In the genomic region with DNA sequence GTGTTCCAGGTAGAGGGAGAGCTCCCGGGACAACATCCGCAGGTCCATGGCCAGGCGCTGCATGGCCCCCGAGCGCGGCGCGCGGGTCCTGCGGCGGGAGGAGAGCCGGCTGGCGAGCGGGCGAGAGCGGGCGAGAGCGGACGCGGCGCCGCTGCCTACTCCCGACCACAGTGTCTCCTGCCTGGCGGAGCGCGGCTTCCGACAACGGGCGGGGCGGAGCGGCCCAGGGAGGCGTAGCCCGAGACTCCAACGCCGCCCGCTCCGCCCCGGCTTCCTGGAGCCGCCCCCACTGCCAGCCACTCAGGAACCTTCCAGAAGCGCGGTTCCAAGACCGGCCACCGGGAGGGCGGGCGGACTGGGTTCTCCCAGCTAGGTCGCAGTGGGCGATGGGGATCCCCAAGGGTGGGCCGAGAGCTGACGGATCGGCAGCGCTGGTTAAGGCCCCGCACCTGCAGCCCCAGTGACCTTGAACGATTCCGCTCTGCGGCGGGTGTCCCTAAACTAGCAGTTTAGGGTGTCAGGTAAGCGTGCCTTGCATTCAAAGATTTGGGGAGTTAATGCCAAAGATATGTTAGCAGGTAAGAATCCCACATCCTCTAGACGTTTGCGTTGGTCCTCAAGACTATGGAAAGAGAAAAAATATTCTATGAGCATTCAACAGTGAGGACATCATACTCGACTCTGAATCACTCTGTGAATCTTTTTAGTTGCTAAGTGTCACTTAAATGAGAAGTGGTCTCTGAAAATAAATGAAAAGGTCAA, we compare ENCODE assay signal across 9 cellular contexts. TPM values are rescaled to one million over a fixed set of nuclear protein-coding genes. Genes with fewer than 3 reads are reported as not detected.
DNase-seq lines count a peak whose midpoint lies in the region; ATAC-seq, FAIRE-seq and TF ChIP-seq lines count a peak whose summit lies in the region.
"Had no signal": no experiment of that assay in that cellular context is flagged by ENCODE, and none has a peak within 500 bp of the region (broad histone marks: within the 10 kb centered on the region; RNA-seq: fewer than 3 reads in every experiment).

A gene with protein sequence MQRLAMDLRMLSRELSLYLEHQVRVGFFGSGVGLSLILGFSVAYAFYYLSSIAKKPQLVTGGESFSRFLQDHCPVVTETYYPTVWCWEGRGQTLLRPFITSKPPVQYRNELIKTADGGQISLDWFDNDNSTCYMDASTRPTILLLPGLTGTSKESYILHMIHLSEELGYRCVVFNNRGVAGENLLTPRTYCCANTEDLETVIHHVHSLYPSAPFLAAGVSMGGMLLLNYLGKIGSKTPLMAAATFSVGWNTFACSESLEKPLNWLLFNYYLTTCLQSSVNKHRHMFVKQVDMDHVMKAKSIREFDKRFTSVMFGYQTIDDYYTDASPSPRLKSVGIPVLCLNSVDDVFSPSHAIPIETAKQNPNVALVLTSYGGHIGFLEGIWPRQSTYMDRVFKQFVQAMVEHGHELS (minus strand): TSS at position 172 of the 762 bp plus-strand sequence. CDS start 109 bp downstream, at position 63.

- ATAC-seq in GM18909 (IDR thresholded peaks at IDR 0.05; ENCODE audit: poor library complexity, unreplicated experiment), result peak; percentile 93
- peak; percentile 96 for ATAC-seq in HG03175 (IDR thresholded peaks at IDR 0.05; ENCODE audit: unreplicated experiment)
- ATAC-seq in central memory CD8-positive, alpha-beta T cell (replicated peaks; ENCODE audit: extremely low read depth, poor library complexity, severe bottlenecking), result peak; percentile 93

- peaks cover 2 to 9% of the 10 kb centered on the region in 2 donors for H3K4me1 ChIP-seq in kidney (ENCODE audit: control insufficient read depth in 1 of 2, insufficient read depth in 1 of 2, low read depth in 1 of 2, low read length in 2 of 2)

- peak within 1 kb of the TSS; percentile 95 for H3K4me3 Mint-ChIP-seq in central memory CD8-positive, alpha-beta T cell

- FAIRE-seq in kidney (lab: Jason Lieb, UNC), result no peak
- FAIRE-seq: endometrium had no signal

- H3K9ac ChIP-seq in kidney (ENCODE audit: low read length in 2 of 2), result peak within 1 kb of the TSS; percentile 95 to 97

- H3K27ac ChIP-seq in kidney (ENCODE audit: low read depth in 2 of 2, low read length in 2 of 2), result peak within 1 kb of the TSS; percentile 89 to 97

- peaks cover 18% of the 10 kb centered on the region for H3K4me1 Mint-ChIP-seq in central memory CD8-positive, alpha-beta T cell

- peak; percentile 31 for TF ChIP-seq CTCF in AG09319 (IDR thresholded peaks at IDR 0.05; ENCODE audit: low read depth, low read length)
- TF ChIP-seq CTCF in kidney (IDR thresholded peaks at IDR 0.05; ENCODE audit: borderline replicate concordance, extremely low read depth, insufficient read depth), result peak; percentile 35

- H3K4me3 ChIP-seq in kidney (ENCODE audit: low read length in 2 of 2), result peak within 1 kb of the TSS; percentile 92 to 95

- DNase-seq in AG09319 (ENCODE audit: extremely low read depth, low read depth), result peak; percentile 66
- DNase-seq in NCI-H226, result peak; percentile 87
- peak; percentile 82 for DNase-seq in activated CD4-positive, CD25-positive, alpha-beta regulatory T cell treated with anti-CD3 and anti-CD28 coated beads, Interleukin-2, amount 50 U/mL, for 16 hours (ENCODE audit: low read depth, low spot score)
- DNase-seq in central memory CD8-positive, alpha-beta T cell (ENCODE audit: low spot score in 2 of 2), result peak; percentile 82 to 85
- peak; percentile 97 for DNase-seq in kidney
- peak; percentile 93 for DNase-seq in stimulated activated CD4-positive, alpha-beta T cell treated with anti-CD3 and anti-CD28 coated beads, Interleukin-15, amount 100 ng/mL, for 24 hours

- intact Hi-C loops in kidney (cut with DNase I), result no loop called here

- peaks cover 12% of the 10 kb centered on the region for H3K36me3 Mint-ChIP-seq in central memory CD8-positive, alpha-beta T cell (ENCODE audit: insufficient read depth)

- H3K27ac Mint-ChIP-seq in central memory CD8-positive, alpha-beta T cell (ENCODE audit: low read depth), result peak within 1 kb of the TSS; percentile 92

- H3K27me3 Mint-ChIP-seq in central memory CD8-positive, alpha-beta T cell, result no peaks in the 10 kb centered on the region

- no peaks in the 10 kb centered on the region for H3K9me3 ChIP-seq in kidney (ENCODE audit: control insufficient read depth in 1 of 2, low read length in 2 of 2)

- H3K9me3 Mint-ChIP-seq in central memory CD8-positive, alpha-beta T cell, result no peaks in the 10 kb centered on the region

- H3K36me3 ChIP-seq in kidney (ENCODE audit: control insufficient read depth in 1 of 2, insufficient read depth in 2 of 2, low read length in 2 of 2), result no peaks in the 10 kb centered on the region

RNA-seq across cellular contexts. Expression of the gene that starts here (rescaled TPM):
- total RNA-seq in kidney, result 18.9 TPM
- 13.1 TPM for polyA plus RNA-seq in kidney (ENCODE audit: insufficient read depth, low read depth, low replicate concordance)

Comparison
In these comparisons a context has a peak if more than half of its experiments do, and no peak if none do; other contexts are left out.
1. Peak in every context shown above with its lines: DNase-seq, ATAC-seq, H3K4me3 ChIP-seq and H3K27ac ChIP-seq.